ENCODE assay signal across 12 cellular contexts in the genomic region with DNA sequence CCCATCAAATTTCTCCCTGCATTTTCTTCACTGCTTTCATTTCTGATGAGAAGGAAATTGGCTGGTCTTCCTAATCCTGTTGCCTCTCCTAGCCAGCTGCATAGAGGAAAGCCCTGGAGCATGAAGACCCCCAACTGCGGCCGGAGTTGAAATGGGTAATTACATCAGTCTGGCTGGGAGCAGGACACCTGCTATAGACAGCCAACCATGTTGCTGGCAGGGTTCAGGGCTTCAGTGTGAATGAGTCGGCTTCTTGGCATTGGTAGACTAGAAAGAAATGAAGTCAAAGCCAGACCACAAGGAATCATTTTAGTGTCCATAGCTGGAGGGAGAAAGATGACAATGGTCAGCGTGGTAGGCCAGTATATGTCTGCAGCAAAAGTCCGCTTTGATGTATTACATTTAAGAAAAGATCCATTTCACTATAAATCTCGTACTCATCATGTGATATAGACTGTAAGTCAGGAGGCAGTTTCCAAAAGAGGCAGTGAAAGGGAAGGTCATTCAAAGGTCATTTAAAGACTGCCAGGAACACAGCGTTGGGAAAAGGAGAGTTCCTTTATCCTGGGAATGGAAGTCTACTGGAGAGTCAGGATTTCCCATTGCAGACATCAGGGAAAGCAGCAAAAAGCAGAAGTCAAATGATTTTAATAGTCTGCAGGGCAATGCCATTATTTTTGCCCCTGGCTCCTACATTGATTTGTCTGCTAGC.
DNase-seq lines count a peak whose midpoint lies in the region; ATAC-seq and TF ChIP-seq lines count a peak whose summit lies in the region.
"Had no signal": no experiment of that assay in that cellular context is flagged by ENCODE, and none has a peak within 500 bp of the region (broad histone marks: within the 10 kb centered on the region; RNA-seq: fewer than 3 reads in every experiment).

No MANE protein-coding gene starts in this region.

- H3K9me3 Mint-ChIP-seq in brain: no peaks in the 10 kb centered on the region
- H3K9me3 Mint-ChIP-seq in nephron: no peaks in the 10 kb centered on the region
- H3K9me3 Mint-ChIP-seq: activated T-cell treated with anti-CD3 and anti-CD28 coated beads, Interleukin-2, amount 50 U/mL, for 4 hours had no signal

- TF ChIP-seq CTCF in brain (conservative IDR thresholded peaks at IDR 0.05) (no peak), nephron (IDR thresholded peaks at IDR 0.05; ENCODE audit: unreplicated experiment in 3 of 3) (no peak)

- DNase-seq in G401 (ENCODE audit: low spot score): peak; percentile 82
- DNase-seq in NCI-H2081 (lab: John Stamatoyannopoulos, UW): peak; percentile 85 to 95
- DNase-seq in stimulated activated CD8-positive, alpha-beta memory T cell treated with anti-CD3 and anti-CD28 coated beads, Interleukin-4, amount 100 ng/mL, for 48 hours: no peak
- no peak for DNase-seq in NCI-H774 (lab: John Stamatoyannopoulos, UW)
- DNase-seq: activated CD4-positive, alpha-beta T cell treated with anti-CD3 and anti-CD28 coated beads for 1 hour; activated T-cell treated with anti-CD3 and anti-CD28 coated beads, Interleukin-2, amount 50 U/mL, for 4 hours; NCI-H524; right lobe of liver had no signal

- H3K4me1 Mint-ChIP-seq in brain: peaks cover 44% of the 10 kb centered on the region
- H3K4me1 Mint-ChIP-seq in nephron: peaks cover 28% of the 10 kb centered on the region

- in situ Hi-C loops in G401 (cut with HindIII; ENCODE audit: low sequenced_read_pairs): no loop called here

- ATAC-seq in HG03342 (IDR thresholded peaks at IDR 0.05; ENCODE audit: unreplicated experiment): no peak
- ATAC-seq: activated T-cell treated with anti-CD3 and anti-CD28 coated beads, Interleukin-2, amount 50 U/mL, for 4 hours; K562; right lobe of liver had no signal

- peak overlapping the region in 3 of 5 experiments; percentile 4 to 47 (median 34) for H3K4me3 Mint-ChIP-seq in brain
- peak overlapping the region in 1 of 3 experiments; percentile 2 for H3K4me3 Mint-ChIP-seq in nephron
- H3K4me3 Mint-ChIP-seq: activated T-cell treated with anti-CD3 and anti-CD28 coated beads, Interleukin-2, amount 50 U/mL, for 4 hours had no signal

- H3K27ac Mint-ChIP-seq in brain (peak overlapping the region; percentile 14 to 93 (median 90)), nephron (peak overlapping the region in 2 of 3 experiments; percentile 32 to 66)

- H3K27me3 Mint-ChIP-seq in brain: no peaks in the 10 kb centered on the region
- no peaks in the 10 kb centered on the region for H3K27me3 Mint-ChIP-seq in nephron (ENCODE audit: low read depth)

- peaks cover 21% of the 10 kb centered on the region for H3K36me3 Mint-ChIP-seq in brain
- no peaks in the 10 kb centered on the region for H3K36me3 Mint-ChIP-seq in nephron (ENCODE audit: low read depth)

Comparison
In these comparisons a context has a peak if more than half of its experiments do, and no peak if none do; other contexts are left out.
1. DNase-seq: peak in G401 (single experiment) and NCI-H2081 (2 of 2); none in stimulated activated CD8-positive, alpha-beta memory T cell treated with anti-CD3 and anti-CD28 coated beads, Interleukin-4, amount 100 ng/mL, for 48 hours (single experiment) and NCI-H774 (single experiment).